In genomic region chr10:63132651-63133055, GRCh38 we compare ENCODE assay signal across 8 cellular contexts. TPM values are rescaled to one million over a fixed set of nuclear protein-coding genes. Genes with fewer than 3 reads are reported as not detected.
DNase-seq lines count a peak whose midpoint lies in the region; ATAC-seq and TF ChIP-seq lines count a peak whose summit lies in the region.

No MANE protein-coding gene starts in this region.

- TF ChIP-seq CTCF in fibroblast of lung (conservative IDR thresholded peaks at IDR 0.05 in 1 of 2, IDR thresholded peaks at IDR 0.05 in 1 of 2; ENCODE audit: low read depth in 1 of 2, low read length in 2 of 2) (no peak), retinal pigment epithelial cell (conservative IDR thresholded peaks at IDR 0.05; ENCODE audit: low read depth, low read length) (no peak)

- H3K36me3 ChIP-seq in SK-N-MC (ENCODE audit: insufficient read depth, low read length) (no peaks in the 10 kb centered on the region), fibroblast of lung (ENCODE audit: control insufficient read depth, insufficient read depth, low read length) (no peaks in the 10 kb centered on the region)

- H3K4me3 ChIP-seq in SK-N-MC (peak overlapping the region; percentile 84), fibroblast of lung (replicated peaks in 1 of 4; ENCODE audit: control extremely low read depth in 1 of 4, insufficient read depth in 1 of 4, low read depth in 3 of 4, low read length in 4 of 4) (peak overlapping the region in 2 of 4 experiments; percentile 3 to 46), retinal pigment epithelial cell (ENCODE audit: low read length) (peak overlapping the region; percentile 5)

- no peaks in the 10 kb centered on the region for H4K20me1 ChIP-seq in fibroblast of lung (ENCODE audit: control insufficient read depth, extremely low read depth, insufficient read depth, low read length)

- no peaks in the 10 kb centered on the region for H3K4me1 ChIP-seq in fibroblast of lung (ENCODE audit: control insufficient read depth, extremely low read depth, insufficient read depth, low read length)

- peak; percentile 0 for ATAC-seq in GM18909 (IDR thresholded peaks at IDR 0.05; ENCODE audit: poor library complexity, unreplicated experiment)

- H3K9me3 ChIP-seq in SK-N-MC (ENCODE audit: low read depth, low read length): no peaks in the 10 kb centered on the region
- H3K9me3 ChIP-seq in fibroblast of lung (ENCODE audit: control insufficient read depth, insufficient read depth, low read depth, low read length): no peaks in the 10 kb centered on the region

- peaks cover 43% of the 10 kb centered on the region for H3K79me2 ChIP-seq in fibroblast of lung (ENCODE audit: control insufficient read depth, insufficient read depth, low read length)

- H2AFZ ChIP-seq in fibroblast of lung (ENCODE audit: low read length): peak overlapping the region; percentile 83

- H3K9ac ChIP-seq in SK-N-MC (ENCODE audit: insufficient read length): no peak overlapping the region
- no peak overlapping the region for H3K9ac ChIP-seq in fibroblast of lung (ENCODE audit: insufficient read depth, low read length)

- H3K27me3 ChIP-seq in fibroblast of lung (ENCODE audit: control insufficient read depth, insufficient read depth, low read length): no peaks in the 10 kb centered on the region

- peak overlapping the region; percentile 57; the same call in 1 of the 2 replicates for H3K27ac ChIP-seq in SK-N-MC
- H3K27ac ChIP-seq in fibroblast of lung (ENCODE audit: insufficient read depth, low read length): peak overlapping the region; percentile 97

- DNase-seq in SK-N-MC (ENCODE audit: low read depth, low spot score) (no peak), fibroblast of lung (ENCODE audit: low read depth in 2 of 2) (no peak), retinal pigment epithelial cell (ENCODE audit: low read depth) (no peak), NCI-H1092 (lab: John Stamatoyannopoulos, UW) (no peak), NAMALWA (ENCODE audit: low spot score) (no peak), NCI-H146 treated with DMSO at 0.1 percent for 48 hours (lab: John Stamatoyannopoulos, UW; ENCODE audit: unreplicated experiment) (no peak)
- no peak for DNase-seq in effector CD8-positive, alpha-beta T cell (lab: John Stamatoyannopoulos, UW)

- peak overlapping the region; percentile 60 for H3K4me2 ChIP-seq in fibroblast of lung (ENCODE audit: extremely low read depth, insufficient read depth, low read length)

RNA-seq across cellular contexts. Expression of gene NRBF2, which starts 0.5 kb away (rescaled TPM):
- 44.4 and 49.2 TPM in 2 replicates for total RNA-seq in fibroblast of lung
- polyA plus RNA-seq in fibroblast of lung: 24.2 and 36.0 TPM in 2 replicates
- 23.9 and 32.3 TPM in 2 replicates for polyA plus RNA-seq in fibroblast of lung (2012)
- 2.2 and 3.9 TPM in 2 replicates for polyA minus RNA-seq in fibroblast of lung (ENCODE audit: low replicate concordance)
